16 cellular contexts compared by ENCODE assay signal in the genomic region with DNA sequence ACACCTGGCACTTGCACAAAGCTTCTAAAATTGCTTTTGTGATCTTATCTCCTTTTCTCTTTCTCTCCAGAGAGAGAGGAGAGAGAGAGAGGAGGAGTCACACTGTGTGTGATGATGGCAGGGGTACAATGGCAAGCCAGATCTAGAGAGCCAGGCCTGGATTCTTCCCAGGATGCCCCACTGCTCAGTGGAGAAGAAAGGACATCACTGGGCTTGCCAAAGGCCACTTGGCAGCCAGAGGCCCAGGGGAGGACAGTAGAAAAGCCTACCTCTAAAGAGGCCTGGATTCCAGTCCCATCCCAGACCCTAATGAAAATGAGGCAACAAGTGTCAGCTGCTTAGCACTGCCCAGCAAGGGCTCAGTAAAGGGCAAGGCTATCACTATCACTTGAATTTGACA. TPM values are rescaled to one million over a fixed set of nuclear protein-coding genes. Genes with fewer than 3 reads are reported as not detected.
A peak's percentile ranks its signal among the peaks of the same experiment; 100 is the strongest.
DNase-seq lines count a peak whose midpoint lies in the region; ATAC-seq and TF ChIP-seq lines count a peak whose summit lies in the region.
"Had no signal": no experiment of that assay in that cellular context is flagged by ENCODE, and none has a peak within 500 bp of the region (broad histone marks: within the 10 kb centered on the region; RNA-seq: fewer than 3 reads in every experiment).

No MANE protein-coding gene starts in this region.

- H3K27me3 Mint-ChIP-seq in osteocyte (ENCODE audit: unreplicated experiment): no peaks in the 10 kb centered on the region
- no peaks in the 10 kb centered on the region for H3K27me3 Mint-ChIP-seq in activated CD4-positive, alpha-beta memory T cell treated with anti-CD3 and anti-CD28 coated beads, Interleukin-2, amount 10 ng/mL, durations not matched to agents 7 days and 5 days
- H3K27me3 Mint-ChIP-seq: activated naive CD8-positive, alpha-beta T cell treated with anti-CD3 and anti-CD28 coated beads, Interleukin-2, amount 50 U/mL, for 24 hours; central memory CD8-positive, alpha-beta T cell; stimulated activated naive CD8-positive, alpha-beta T cell treated with anti-CD3 and anti-CD28 coated beads, Interleukin-15, Interleukin-2, amounts not matched to agents 100 ng/mL and 50 ng/mL, for 24 hours had no signal

- H3K27ac ChIP-seq in uterus: no peak overlapping the region
- no peak overlapping the region for H3K27ac ChIP-seq in caudate nucleus (ENCODE audit: low read depth, low read length)

- H3K4me3 Mint-ChIP-seq in osteocyte (ENCODE audit: unreplicated experiment): no peak overlapping the region
- no peak overlapping the region for H3K4me3 Mint-ChIP-seq in activated CD4-positive, alpha-beta memory T cell treated with anti-CD3 and anti-CD28 coated beads, Interleukin-2, amount 10 ng/mL, durations not matched to agents 7 days and 5 days
- H3K4me3 Mint-ChIP-seq: activated naive CD8-positive, alpha-beta T cell treated with anti-CD3 and anti-CD28 coated beads, Interleukin-2, amount 50 U/mL, for 24 hours; central memory CD8-positive, alpha-beta T cell; stimulated activated naive CD8-positive, alpha-beta T cell treated with anti-CD3 and anti-CD28 coated beads, Interleukin-15, Interleukin-2, amounts not matched to agents 100 ng/mL and 50 ng/mL, for 24 hours had no signal

- no peaks in the 10 kb centered on the region for H3K9me3 ChIP-seq in uterus

- no peak for TF ChIP-seq CTCF in osteocyte (IDR thresholded peaks at IDR 0.05)
- TF ChIP-seq CTCF in uterus (IDR thresholded peaks at IDR 0.05): no peak

- intact Hi-C loops in uterus (cut with DNase I; ENCODE audit: low total_unique reads): no loop called here

- no peak overlapping the region for H3K4me3 ChIP-seq in uterus
- H3K4me3 ChIP-seq: smooth muscle cell had no signal

- POLR2A ChIA-PET in activated CD4-positive, alpha-beta memory T cell treated with anti-CD3 and anti-CD28 coated beads, Interleukin-2, amount 10 ng/mL, durations not matched to agents 7 days and 5 days (lab: Charles Lee): interaction anchor here (0.6 kb wide), 1 partner anchor 53 kb away, joined by 4 read pairs; no protein-coding TSS in a partner anchor

- peaks cover 47% of the 10 kb centered on the region for H3K36me3 Mint-ChIP-seq in osteocyte (ENCODE audit: unreplicated experiment)
- peaks cover 78% of the 10 kb centered on the region for H3K36me3 Mint-ChIP-seq in activated CD4-positive, alpha-beta memory T cell treated with anti-CD3 and anti-CD28 coated beads, Interleukin-2, amount 10 ng/mL, durations not matched to agents 7 days and 5 days (ENCODE audit: low read depth)

- CTCF ChIA-PET in activated CD4-positive, alpha-beta memory T cell treated with anti-CD3 and anti-CD28 coated beads, Interleukin-2, amount 10 ng/mL, durations not matched to agents 7 days and 5 days (lab: Charles Lee): interaction anchor here (0.9 to 2.0 kb wide), 5 partner anchors 11 to 187 kb away, joined by 3 to 6 read pairs (median 5); no protein-coding TSS in a partner anchor

- no peaks in the 10 kb centered on the region for H3K36me3 ChIP-seq in uterus

- no peak for TF ChIP-seq POLR2A in uterus (IDR thresholded peaks at IDR 0.05)

- peak; percentile 42 for DNase-seq in osteocyte (ENCODE audit: extremely low spot score, unreplicated experiment)
- no peak for DNase-seq in NCI-H510A (lab: John Stamatoyannopoulos, UW)
- no peak for DNase-seq in uterus
- DNase-seq in caudate nucleus (lab: John Stamatoyannopoulos, UW): no peak
- no peak for DNase-seq in activated CD4-positive, alpha-beta memory T cell treated with anti-CD3 and anti-CD28 coated beads, Interleukin-2, amount 10 ng/mL, durations not matched to agents 7 days and 5 days
- DNase-seq: activated CD4-positive, CD25-positive, alpha-beta regulatory T cell; activated naive CD8-positive, alpha-beta T cell treated with anti-CD3 and anti-CD28 coated beads, Interleukin-2, amount 50 U/mL, for 24 hours; NCI-H2029; NCI-H69 had no signal

- H3K27ac Mint-ChIP-seq in osteocyte (ENCODE audit: unreplicated experiment): no peak overlapping the region
- no peak overlapping the region for H3K27ac Mint-ChIP-seq in activated CD4-positive, alpha-beta memory T cell treated with anti-CD3 and anti-CD28 coated beads, Interleukin-2, amount 10 ng/mL, durations not matched to agents 7 days and 5 days
- H3K27ac Mint-ChIP-seq: activated naive CD8-positive, alpha-beta T cell treated with anti-CD3 and anti-CD28 coated beads, Interleukin-2, amount 50 U/mL, for 24 hours; stimulated activated naive CD8-positive, alpha-beta T cell treated with anti-CD3 and anti-CD28 coated beads, Interleukin-15, Interleukin-2, amounts not matched to agents 100 ng/mL and 50 ng/mL, for 24 hours had no signal

- no peaks in the 10 kb centered on the region for H3K27me3 ChIP-seq in uterus

- ATAC-seq in GM18909 (IDR thresholded peaks at IDR 0.05; ENCODE audit: poor library complexity, unreplicated experiment) (peak; percentile 26), HG02610 (IDR thresholded peaks at IDR 0.05; ENCODE audit: unreplicated experiment) (peak; percentile 16), HG03565 (IDR thresholded peaks at IDR 0.05; ENCODE audit: unreplicated experiment) (peak; percentile 21)
- ATAC-seq: activated naive CD8-positive, alpha-beta T cell treated with anti-CD3 and anti-CD28 coated beads, Interleukin-2, amount 50 U/mL, for 24 hours; Panc1 had no signal

- no peaks in the 10 kb centered on the region for H3K4me1 ChIP-seq in uterus

- no peaks in the 10 kb centered on the region for H3K9me3 Mint-ChIP-seq in osteocyte (ENCODE audit: unreplicated experiment)
- H3K9me3 Mint-ChIP-seq in activated CD4-positive, alpha-beta memory T cell treated with anti-CD3 and anti-CD28 coated beads, Interleukin-2, amount 10 ng/mL, durations not matched to agents 7 days and 5 days: no peaks in the 10 kb centered on the region
- H3K9me3 Mint-ChIP-seq: activated naive CD8-positive, alpha-beta T cell treated with anti-CD3 and anti-CD28 coated beads, Interleukin-2, amount 50 U/mL, for 24 hours; central memory CD8-positive, alpha-beta T cell; stimulated activated naive CD8-positive, alpha-beta T cell treated with anti-CD3 and anti-CD28 coated beads, Interleukin-15, Interleukin-2, amounts not matched to agents 100 ng/mL and 50 ng/mL, for 24 hours had no signal

- H3K4me1 Mint-ChIP-seq in osteocyte (ENCODE audit: unreplicated experiment): peaks cover 23% of the 10 kb centered on the region
- peaks cover 17% of the 10 kb centered on the region for H3K4me1 Mint-ChIP-seq in activated CD4-positive, alpha-beta memory T cell treated with anti-CD3 and anti-CD28 coated beads, Interleukin-2, amount 10 ng/mL, durations not matched to agents 7 days and 5 days

RNA-seq across cellular contexts. Expression of gene XPNPEP1, which starts 41.8 kb away (rescaled TPM):
- total RNA-seq in osteocyte (74.5 and 86.5 TPM in 2 replicates), uterus (100 to 1,000 TPM in 2 of 4 donors, 10 to 100 TPM in 2; 41.0 to 188 (median 92.0) TPM)
- 10 to 100 TPM; 78.7 to 90.3 TPM for total RNA-seq in activated CD4-positive, alpha-beta memory T cell treated with anti-CD3 and anti-CD28 coated beads, Interleukin-2, amount 10 ng/mL, durations not matched to agents 7 days and 5 days
